In the genomic region with DNA sequence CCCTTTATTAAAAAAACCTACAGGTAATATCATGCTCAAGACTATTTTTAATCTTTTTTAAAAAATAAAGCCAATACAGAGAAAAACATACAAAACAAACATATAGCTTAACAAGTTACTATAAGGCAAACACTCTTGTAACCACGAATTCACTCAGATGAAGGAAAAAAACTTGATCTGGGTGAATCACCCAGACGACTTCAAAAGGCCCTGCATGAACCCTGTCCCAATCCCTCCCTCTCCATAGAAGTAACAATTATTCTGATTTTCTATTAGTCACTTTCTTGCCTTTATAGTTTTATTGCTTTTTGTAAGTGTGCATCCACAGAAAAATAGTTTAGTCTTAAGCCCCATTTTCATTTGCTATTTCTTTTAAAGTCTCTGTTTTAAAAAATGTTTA, we compare ENCODE assay signal across 16 cellular contexts.
A peak's percentile ranks its signal among the peaks of the same experiment; 100 is the strongest.
DNase-seq lines count a peak whose midpoint lies in the region; TF ChIP-seq lines count a peak whose summit lies in the region.
"Had no signal": no experiment of that assay in that cellular context is flagged by ENCODE, and none has a peak within 500 bp of the region (broad histone marks: within the 10 kb centered on the region; RNA-seq: fewer than 3 reads in every experiment).

No MANE protein-coding gene starts in this region.

- in situ Hi-C loops in Caki2 (cut with HindIII; ENCODE audit: low pct_unique_long_range_greater_than_20kb, low sequenced_read_pairs): no loop called here

- H3K9me3 ChIP-seq in sigmoid colon: no peaks in the 10 kb centered on the region

- TF ChIP-seq POLR2A in sigmoid colon (IDR thresholded peaks at IDR 0.05): no peak

- TF ChIP-seq EP300 in sigmoid colon (IDR thresholded peaks at IDR 0.05): no peak

- H3K27ac ChIP-seq in sigmoid colon: no peak overlapping the region
- H3K27ac ChIP-seq: ascending aorta, coronary artery, gastroesophageal sphincter, PC-9, stomach had no signal

- H3K36me3 ChIP-seq in kidney epithelial cell (ENCODE audit: control insufficient read depth, insufficient read depth, low read length) (no peaks in the 10 kb centered on the region), sigmoid colon (no peaks in the 10 kb centered on the region)
- H3K36me3 ChIP-seq: stomach had no signal

- intact Hi-C loops in sigmoid colon (cut with DNase I): no loop called here

- H3K4me3 ChIP-seq in kidney epithelial cell (ENCODE audit: low read depth, low read length): no peak overlapping the region
- no peak overlapping the region for H3K4me3 ChIP-seq in sigmoid colon
- H3K4me3 ChIP-seq: ascending aorta, coronary artery, gastroesophageal sphincter, PC-9, stomach had no signal

- 40 to 59% methylated on average over 2 of the region's 2 CpGs for WGBS in sigmoid colon, 2 donors

- no peak for TF ChIP-seq CTCF in kidney epithelial cell (IDR thresholded peaks at IDR 0.05; ENCODE audit: insufficient read depth, low read length, poor library complexity, severe bottlenecking)
- no peak for TF ChIP-seq CTCF in sigmoid colon (IDR thresholded peaks at IDR 0.05)

- H3K27me3 ChIP-seq in kidney epithelial cell (ENCODE audit: control insufficient read depth, insufficient read depth, low read length) (no peaks in the 10 kb centered on the region), sigmoid colon (no peaks in the 10 kb centered on the region)
- H3K27me3 ChIP-seq: ascending aorta, gastroesophageal sphincter, stomach had no signal

- peaks cover 0 to 21% (median 3%) of the 10 kb centered on the region in 4 donors for H3K4me1 ChIP-seq in sigmoid colon

- DNase-seq in Caki2 (ENCODE audit: low read depth): peak; percentile 29
- DNase-seq in HT1080 (ENCODE audit: low read depth): peak; percentile 51
- peak; percentile 47 for DNase-seq in astrocyte of the hippocampus (ENCODE audit: low read depth, low spot score)
- DNase-seq in kidney epithelial cell (ENCODE audit: low read depth): peak; percentile 49
- DNase-seq in sigmoid colon: no peak
- DNase-seq in DMS153 (lab: John Stamatoyannopoulos, UW): no peak
- DNase-seq in activated CD4-positive, alpha-beta T cell treated with anti-CD3 and anti-CD28 coated beads for 4 hours: no peak
- no peak for DNase-seq in inferior parietal cortex (ENCODE audit: extremely low spot score)
- DNase-seq: activated CD4-positive, alpha-beta T cell treated with anti-CD3 and anti-CD28 coated beads, Interleukin-2, amount 10 ng/mL, durations not matched to agents 7 days and 5 days; CD8-positive, alpha-beta T cell; NCI-H82; stomach had no signal

Comparison
In these comparisons a context has a peak if more than half of its experiments do, and no peak if none do; other contexts are left out.
1. DNase-seq: peak in Caki2 (single experiment), HT1080 (single experiment), astrocyte of the hippocampus (single experiment) and kidney epithelial cell (single experiment); none in sigmoid colon (single experiment), DMS153 (single experiment), activated CD4-positive, alpha-beta T cell treated with anti-CD3 and anti-CD28 coated beads for 4 hours (0 of 2) and inferior parietal cortex (single experiment).